Comparison of ENCODE assay signal across 8 cellular contexts in genomic region chr1:6580119-6580587, GRCh38. TPM values are rescaled to one million over a fixed set of nuclear protein-coding genes. Genes with fewer than 3 reads are reported as not detected.
DNase-seq lines count a peak whose midpoint lies in the region; ATAC-seq and TF ChIP-seq lines count a peak whose summit lies in the region.

No MANE protein-coding gene starts in this region.

- H3K4me3 ChIP-seq in H7 (ENCODE audit: insufficient read depth, low read depth, low read length) = peak overlapping the region; percentile 97
- peak overlapping the region; percentile 92 for H3K4me3 ChIP-seq in PC-3 (ENCODE audit: low read length)
- peak overlapping the region; percentile 93 for H3K4me3 ChIP-seq in endodermal cell (ENCODE audit: low read length)

- peak overlapping the region; percentile 68 for H2AFZ ChIP-seq in PC-3 (ENCODE audit: low read length)

- TSS peak; percentile 58 for BruUV-seq in PC-3 (replicated peaks; lab: Mats Ljungman, UMichigan)

- CTCF ChIA-PET in PC-3 (lab: Charles Lee) = interaction anchor here (0.6 to 1.6 kb wide), 2 partner anchors 20 to 662 kb away, joined by 3 to 4 read pairs; no protein-coding TSS in a partner anchor

- H3K9me3 ChIP-seq in PC-3 (ENCODE audit: low read length) (no peaks in the 10 kb centered on the region), endodermal cell (ENCODE audit: control insufficient read depth, low read length) (no peaks in the 10 kb centered on the region)

- no peaks in the 10 kb centered on the region for H4K20me1 ChIP-seq in PC-3 (ENCODE audit: low read length)

- DNase-seq in H7 = no peak
- no peak for DNase-seq in PC-3
- DNase-seq in endodermal cell = no peak
- no peak for DNase-seq in natural killer cell
- DNase-seq in DMS79 (lab: John Stamatoyannopoulos, UW) = no peak
- no peak for DNase-seq in NCI-H2227 treated with DMSO at 0.1 percent for 48 hours (lab: John Stamatoyannopoulos, UW)

- H3K4me1 Mint-ChIP-seq in endodermal cell = peaks cover 27% of the 10 kb centered on the region
- peaks cover 17 to 45% of the 10 kb centered on the region in 2 donors for H3K4me1 Mint-ChIP-seq in natural killer cell

- H3K4me1 ChIP-seq in PC-3 (ENCODE audit: insufficient read depth, low read length) (peaks cover 27% of the 10 kb centered on the region), endodermal cell (ENCODE audit: control insufficient read depth, insufficient read depth, low read length) (peaks cover 13% of the 10 kb centered on the region)

- no peaks in the 10 kb centered on the region for H3K9me2 ChIP-seq in PC-3 (replicated peaks; ENCODE audit: low read length)

- H3K9me3 Mint-ChIP-seq in endodermal cell (no peaks in the 10 kb centered on the region), natural killer cell (no peaks in the 10 kb centered on the region)

- POLR2A ChIA-PET in PC-3 (lab: Charles Lee; ENCODE audit: unreplicated experiment) = interaction anchor here (0.6 to 0.9 kb wide), 5 partner anchors 22 to 184 kb away, joined by 3 to 7 read pairs (median 3); partner anchors contain the start of genes KLHL21 and NOL9

- intact Hi-C loops in PC-3 (cut with micrococcal nuclease) (loop anchor here (2.0 kb wide), 1 partner anchor 67 kb away; no protein-coding TSS in a partner anchor), natural killer cell (cut with micrococcal nuclease) (no loop called here)

- H3K4me2 ChIP-seq in PC-3 (ENCODE audit: low read length) = peak overlapping the region; percentile 89

- peaks cover 35% of the 10 kb centered on the region for H3K79me2 ChIP-seq in PC-3 (ENCODE audit: low read length)

- peak; percentile 31 for ATAC-seq in PC-3
- ATAC-seq in natural killer cell = peak; percentile 4 to 43 (median 5)
- ATAC-seq in HG03571 (IDR thresholded peaks at IDR 0.05; ENCODE audit: unreplicated experiment) = no peak
- ATAC-seq in HG03342 (IDR thresholded peaks at IDR 0.05; ENCODE audit: unreplicated experiment) = no peak

- H3K9ac ChIP-seq in PC-3 (ENCODE audit: low read length) (peak overlapping the region; percentile 85), endodermal cell (ENCODE audit: extremely low read depth, low read length, poor library complexity, severe bottlenecking) (peak overlapping the region; percentile 77)

- no peaks in the 10 kb centered on the region for H3K27me3 Mint-ChIP-seq in endodermal cell (ENCODE audit: insufficient read depth)
- H3K27me3 Mint-ChIP-seq in natural killer cell (ENCODE audit: low read depth in 2 of 2) = no peaks in the 10 kb centered on the region

- no peaks in the 10 kb centered on the region for H3F3A ChIP-seq in PC-3 (ENCODE audit: low read length, unreplicated experiment)

- no peaks in the 10 kb centered on the region; the same call in none of the 2 replicates for H3K36me3 ChIP-seq in H7 (replicated peaks; ENCODE audit: control insufficient read depth, insufficient read depth, low read length)
- H3K36me3 ChIP-seq in PC-3 (ENCODE audit: low read depth, low read length) = no peaks in the 10 kb centered on the region
- no peaks in the 10 kb centered on the region for H3K36me3 ChIP-seq in endodermal cell (ENCODE audit: control insufficient read depth, insufficient read depth, low read length)

- H3K4me3 Mint-ChIP-seq in endodermal cell = peak overlapping the region; percentile 86
- peak overlapping the region; percentile 93 for H3K4me3 Mint-ChIP-seq in natural killer cell

- H3K36me3 Mint-ChIP-seq in endodermal cell (ENCODE audit: low read depth) (peaks cover 7% of the 10 kb centered on the region), natural killer cell (no peaks in the 10 kb centered on the region)

- H3K27ac Mint-ChIP-seq in endodermal cell (peak overlapping the region; percentile 93), natural killer cell (peak overlapping the region; percentile 94 to 99)

- 0 out of 2 replicates have a peak overlapping the region, but pooled peaks have one; percentile 11 for H3K27ac ChIP-seq in PC-3 (ENCODE audit: low read length)
- peak overlapping the region; percentile 30 for H3K27ac ChIP-seq in endodermal cell (ENCODE audit: low read depth, low read length)

- 2 to 7% methylated on average over 11 to 30 of the region's 30 CpGs for WGBS in endodermal cell (ENCODE audit: insufficient coverage in 1 of 2, insufficient read length in 1 of 2), 2 experiments

- no peak for TF ChIP-seq CTCF in PC-3 (conservative IDR thresholded peaks at IDR 0.05; ENCODE audit: low read depth, low read length)
- no peak for TF ChIP-seq CTCF in endodermal cell (conservative IDR thresholded peaks at IDR 0.05)
- no peak for TF ChIP-seq CTCF in natural killer cell (IDR thresholded peaks at IDR 0.05)

- H3K27me3 ChIP-seq in H7 (ENCODE audit: control insufficient read depth, insufficient read depth, low read length) (no peaks in the 10 kb centered on the region), PC-3 (ENCODE audit: low read length) (no peaks in the 10 kb centered on the region), endodermal cell (ENCODE audit: control insufficient read depth, insufficient read depth, low read length, poor library complexity, severe bottlenecking) (no peaks in the 10 kb centered on the region)

RNA-seq across cellular contexts. Expression of gene ZBTB48, which starts 0.4 kb away (rescaled TPM):
- 40.3 and 40.4 TPM in 2 replicates for total RNA-seq in H7 (2014; rRNA removed; shearing (Covaris generic))
- total RNA-seq in PC-3 (2014; rRNA removed) (42.7 and 47.2 TPM in 2 replicates), endodermal cell (10 to 100 TPM; 28.2 to 31.0 TPM), natural killer cell (10 to 100 TPM; 45.6 to 56.4 (median 54.0) TPM)
- 22.8 TPM for polyA plus RNA-seq in endodermal cell (2013, experiment 1 of 2)
- 22.7 TPM for polyA plus RNA-seq in endodermal cell (2013, experiment 2 of 2)

RNA-seq across cellular contexts. Expression of gene KLHL21, which starts 22.5 kb away (rescaled TPM):
- 35.0 and 41.1 TPM in 2 replicates for total RNA-seq in H7 (2014; rRNA removed; shearing (Covaris generic))
- total RNA-seq in PC-3 (2014; rRNA removed) (82.5 and 105 TPM in 2 replicates), endodermal cell (10 to 100 TPM; 10.9 to 13.2 TPM), natural killer cell (10 to 100 TPM; 23.5 to 37.8 (median 28.9) TPM)
- polyA plus RNA-seq in endodermal cell (2013, experiment 1 of 2) = 8.8 TPM
- polyA plus RNA-seq in endodermal cell (2013, experiment 2 of 2) = 7.9 TPM

RNA-seq across cellular contexts. Expression of gene TAS1R1, which starts 25.0 kb away (rescaled TPM):
- 0.10 and 0.15 TPM in 2 replicates for total RNA-seq in H7 (2014; rRNA removed; shearing (Covaris generic))
- total RNA-seq in PC-3 (2014; rRNA removed) (not detected in 2 replicates), endodermal cell (under 1 TPM; 0.31 to 0.51 TPM), natural killer cell (not detected)
- polyA plus RNA-seq in endodermal cell (2013, experiment 1 of 2) = not detected
- polyA plus RNA-seq in endodermal cell (2013, experiment 2 of 2) = not detected

RNA-seq across cellular contexts. Expression of gene NOL9, which starts 25.8 kb away (rescaled TPM):
- total RNA-seq in H7 (2014; rRNA removed; shearing (Covaris generic)) = 32.7 and 37.2 TPM in 2 replicates
- 79.1 and 102 TPM in 2 replicates for total RNA-seq in PC-3 (2014; rRNA removed)
- total RNA-seq in endodermal cell = 10 to 100 TPM; 35.0 to 43.9 TPM
- polyA plus RNA-seq in endodermal cell (2013, experiment 1 of 2) = 16.8 TPM
- 13.5 TPM for polyA plus RNA-seq in endodermal cell (2013, experiment 2 of 2)
- total RNA-seq in natural killer cell = 10 to 100 TPM; 40.7 to 53.3 (median 52.0) TPM

RNA-seq across cellular contexts. Expression of gene PHF13, which starts 33.4 kb away (rescaled TPM):
- 36.6 and 44.5 TPM in 2 replicates for total RNA-seq in H7 (2014; rRNA removed; shearing (Covaris generic))
- total RNA-seq in PC-3 (2014; rRNA removed) (13.2 and 14.9 TPM in 2 replicates), endodermal cell (10 to 100 TPM; 36.9 to 47.8 TPM), natural killer cell (10 to 100 TPM in 2 of 3 donors, 1 to 10 TPM in 1; 7.3 to 14.2 (median 10.9) TPM)
- 27.3 TPM for polyA plus RNA-seq in endodermal cell (2013, experiment 1 of 2)
- polyA plus RNA-seq in endodermal cell (2013, experiment 2 of 2) = 25.9 TPM

Comparison
In these comparisons a context has a peak if more than half of its experiments do, and no peak if none do; other contexts are left out.
1. ATAC-seq: peak in PC-3 (single experiment) and natural killer cell (3 of 3); none in HG03571 (single experiment) and HG03342 (single experiment).
2. Peak in every context shown above with its lines, with median percentiles within 50 percentile points of each other: H3K4me3 ChIP-seq.